27 cellular contexts compared by ENCODE assay signal in genomic region chr6:126437225-126437624, GRCh38.
"Had no signal": no experiment of that assay in that cellular context is flagged by ENCODE, and none has a peak within 500 bp of the region (broad histone marks: within the 10 kb centered on the region; RNA-seq: fewer than 3 reads in every experiment).

No MANE protein-coding gene starts in this region.

- H3K4me3 Mint-ChIP-seq: stimulated activated effector memory CD8-positive, alpha-beta T cell treated with anti-CD3 and anti-CD28 coated beads, Interleukin-12 subunit alpha, Interleukin-12 subunit beta, amount 100 ng/mL, for 72 hours; stimulated activated memory B cell treated with anti-CD40 and anti-IgM and Interleukin-4, amounts not matched to agents 10 μg/mL and 1 μg/mL and 100 μg/mL, for 72 hours; stimulated activated naive B cell treated with anti-CD40 and anti-IgM and Interleukin-4, amounts not matched to agents 10 μg/mL and 1 μg/mL and 100 μg/mL, for 72 hours; stimulated activated naive CD8-positive, alpha-beta T cell treated with anti-CD3 and anti-CD28 coated beads, Interleukin-15, amount 100 ng/mL, for 72 hours; stimulated activated naive CD8-positive, alpha-beta T cell treated with anti-CD3 and anti-CD28 coated beads, Interleukin-15, Interleukin-2, amounts not matched to agents 100 ng/mL and 50 ng/mL, for 24 hours; type B pancreatic cell had no signal

- H3K27me3 Mint-ChIP-seq: stimulated activated memory B cell treated with anti-CD40 and anti-IgM and Interleukin-4, amounts not matched to agents 10 μg/mL and 1 μg/mL and 100 μg/mL, for 72 hours; stimulated activated naive B cell treated with anti-CD40 and anti-IgM and Interleukin-4, amounts not matched to agents 10 μg/mL and 1 μg/mL and 100 μg/mL, for 72 hours; stimulated activated naive CD8-positive, alpha-beta T cell treated with anti-CD3 and anti-CD28 coated beads, Interleukin-15, amount 100 ng/mL, for 72 hours; stimulated activated naive CD8-positive, alpha-beta T cell treated with anti-CD3 and anti-CD28 coated beads, Interleukin-15, Interleukin-2, amounts not matched to agents 100 ng/mL and 50 ng/mL, for 24 hours; type B pancreatic cell had no signal

- ATAC-seq: stimulated activated effector memory CD8-positive, alpha-beta T cell treated with anti-CD3 and anti-CD28 coated beads, Interleukin-12 subunit alpha, Interleukin-12 subunit beta, amount 100 ng/mL, for 72 hours; stimulated activated memory B cell treated with anti-CD40 and anti-IgM and Interleukin-4, amounts not matched to agents 10 μg/mL and 1 μg/mL and 100 μg/mL, for 72 hours; stimulated activated naive B cell treated with anti-CD40 and anti-IgM and Interleukin-4, amounts not matched to agents 10 μg/mL and 1 μg/mL and 100 μg/mL, for 72 hours; stimulated activated naive CD8-positive, alpha-beta T cell treated with anti-CD3 and anti-CD28 coated beads, Interleukin-15, amount 100 ng/mL, for 72 hours; stimulated activated naive CD8-positive, alpha-beta T cell treated with anti-CD3 and anti-CD28 coated beads, Interleukin-15, Interleukin-2, amounts not matched to agents 100 U/mL and 50 U/mL, for 24 hours; upper lobe of right lung had no signal

- H3K9me3 ChIP-seq: stomach, suprapubic skin, thoracic aorta, thyroid gland, tibial artery, tibial nerve, transverse colon, upper lobe of left lung, upper lobe of right lung, uterus, vagina had no signal

- H3K27me3 ChIP-seq: stomach, suprapubic skin, thyroid gland, tibial artery, tibial nerve, transverse colon, upper lobe of left lung, upper lobe of right lung, uterus, vagina had no signal

- DNase-seq: stimulated activated CD4-positive, alpha-beta T cell treated with anti-CD3 and anti-CD28 coated beads, Interleukin-2, amount 100 ng/mL, for 24 hours; stimulated activated CD4-positive, alpha-beta T cell treated with anti-CD3 and anti-CD28 coated beads, Interleukin-2, amount 100 ng/mL, for 48 hours; stimulated activated CD4-positive, alpha-beta T cell treated with anti-CD3 and anti-CD28 coated beads, Interleukin-4, amount 100 ng/mL, for 1 hour; stimulated activated CD4-positive, alpha-beta T cell treated with anti-CD3 and anti-CD28 coated beads, Interleukin-4, amount 100 ng/mL, for 24 hours; stimulated activated CD4-positive, alpha-beta T cell treated with anti-CD3 and anti-CD28 coated beads, Interleukin-4, amount 100 ng/mL, for 4 hours; stimulated activated CD8-positive, alpha-beta memory T cell treated with anti-CD3 and anti-CD28 coated beads, Interleukin-4, amount 100 ng/mL, for 48 hours; stimulated activated naive B cell treated with anti-CD40 and anti-IgM and Interleukin-4, amounts not matched to agents 10 μg/mL and 1 μg/mL and 100 μg/mL, for 72 hours; stimulated activated naive CD4-positive, alpha-beta T cell; stimulated activated naive CD8-positive, alpha-beta T cell treated with anti-CD3 and anti-CD28 coated beads, Interleukin-15, amount 100 ng/mL, for 72 hours; stimulated activated naive CD8-positive, alpha-beta T cell treated with anti-CD3 and anti-CD28 coated beads, Interleukin-15, Interleukin-2, amounts not matched to agents 100 U/mL and 50 U/mL, for 24 hours; stomach; substantia nigra; thyroid gland; tibial artery; transverse colon; trophoblast cell; upper lobe of left lung; upper lobe of right lung; uterus had no signal

- H3K27ac ChIP-seq: stomach, suprapubic skin, thoracic aorta, thyroid gland, tibial artery, tibial nerve, transverse colon, upper lobe of left lung, upper lobe of right lung, uterus, vagina had no signal

- H3K4me3 ChIP-seq: stomach, suprapubic skin, thoracic aorta, thyroid gland, tibial artery, tibial nerve, transverse colon, upper lobe of left lung, upper lobe of right lung, uterus, vagina had no signal

- H3K36me3 ChIP-seq: stomach, suprapubic skin, thoracic aorta, thyroid gland, tibial artery, tibial nerve, transverse colon, upper lobe of left lung, upper lobe of right lung, uterus, vagina had no signal

- H3K27ac Mint-ChIP-seq: stimulated activated effector memory CD8-positive, alpha-beta T cell treated with anti-CD3 and anti-CD28 coated beads, Interleukin-12 subunit alpha, Interleukin-12 subunit beta, amount 100 ng/mL, for 72 hours; stimulated activated memory B cell treated with anti-CD40 and anti-IgM and Interleukin-4, amounts not matched to agents 10 μg/mL and 1 μg/mL and 100 μg/mL, for 72 hours; stimulated activated naive B cell treated with anti-CD40 and anti-IgM and Interleukin-4, amounts not matched to agents 10 μg/mL and 1 μg/mL and 100 μg/mL, for 72 hours; stimulated activated naive CD8-positive, alpha-beta T cell treated with anti-CD3 and anti-CD28 coated beads, Interleukin-15, amount 100 ng/mL, for 72 hours; stimulated activated naive CD8-positive, alpha-beta T cell treated with anti-CD3 and anti-CD28 coated beads, Interleukin-15, Interleukin-2, amounts not matched to agents 100 ng/mL and 50 ng/mL, for 24 hours; type B pancreatic cell had no signal

- H3K4me1 Mint-ChIP-seq: stimulated activated effector memory CD8-positive, alpha-beta T cell treated with anti-CD3 and anti-CD28 coated beads, Interleukin-12 subunit alpha, Interleukin-12 subunit beta, amount 100 ng/mL, for 72 hours; stimulated activated memory B cell treated with anti-CD40 and anti-IgM and Interleukin-4, amounts not matched to agents 10 μg/mL and 1 μg/mL and 100 μg/mL, for 72 hours; stimulated activated naive B cell treated with anti-CD40 and anti-IgM and Interleukin-4, amounts not matched to agents 10 μg/mL and 1 μg/mL and 100 μg/mL, for 72 hours; stimulated activated naive CD8-positive, alpha-beta T cell treated with anti-CD3 and anti-CD28 coated beads, Interleukin-15, amount 100 ng/mL, for 72 hours had no signal

- H3K4me1 ChIP-seq: suprapubic skin, thyroid gland, tibial artery, tibial nerve, transverse colon, upper lobe of left lung, upper lobe of right lung, uterus, vagina had no signal

- H3K36me3 Mint-ChIP-seq: stimulated activated effector memory CD8-positive, alpha-beta T cell treated with anti-CD3 and anti-CD28 coated beads, Interleukin-12 subunit alpha, Interleukin-12 subunit beta, amount 100 ng/mL, for 72 hours; stimulated activated memory B cell treated with anti-CD40 and anti-IgM and Interleukin-4, amounts not matched to agents 10 μg/mL and 1 μg/mL and 100 μg/mL, for 72 hours; stimulated activated naive B cell treated with anti-CD40 and anti-IgM and Interleukin-4, amounts not matched to agents 10 μg/mL and 1 μg/mL and 100 μg/mL, for 72 hours; type B pancreatic cell had no signal
